21 cellular contexts compared by ENCODE assay signal in genomic region chr20:33851842-33852466, GRCh38. TPM values are rescaled to one million over a fixed set of nuclear protein-coding genes. Genes with fewer than 3 reads are reported as not detected.
DNase-seq lines count a peak whose midpoint lies in the region; ATAC-seq, FAIRE-seq and TF ChIP-seq lines count a peak whose summit lies in the region.
"Had no signal": no experiment of that assay in that cellular context is flagged by ENCODE, and none has a peak within 500 bp of the region (broad histone marks: within the 10 kb centered on the region; RNA-seq: fewer than 3 reads in every experiment).

No MANE protein-coding gene starts in this region.

- no peak overlapping the region for H3K4me3 ChIP-seq in NB4 (ENCODE audit: low read depth, low read length)
- no peak overlapping the region for H3K4me3 ChIP-seq in K562
- H3K4me3 ChIP-seq in mesenchymal stem cell (ENCODE audit: insufficient read depth in 1 of 2, low read depth in 1 of 2, low read length in 2 of 2): no peak overlapping the region
- H3K4me3 ChIP-seq: heart left ventricle, SJSA1 had no signal

- TF ChIP-seq POLR2A in NB4 (IDR thresholded peaks at IDR 0.05; ENCODE audit: extremely low read depth, insufficient read length) (no peak), K562 (conservative IDR thresholded peaks at IDR 0.05) (no peak)

- peak overlapping the region; percentile 3 for H3K27ac Mint-ChIP-seq in activated T-cell treated with anti-CD3 and anti-CD28 coated beads, Interleukin-2, amount 50 U/mL, for 72 hours
- H3K27ac Mint-ChIP-seq in stimulated activated naive CD8-positive, alpha-beta T cell treated with anti-CD3 and anti-CD28 coated beads, Interleukin-15, amount 100 ng/mL, for 72 hours: peak overlapping the region in 1 of 2 donors; percentile 34

- no peak for TF ChIP-seq RAD21 in K562 (CRISPR knock-in tag; conservative IDR thresholded peaks at IDR 0.05 in 1 of 2, IDR thresholded peaks at IDR 0.05 in 1 of 2)

- H2BK15ac ChIP-seq in mesenchymal stem cell (ENCODE audit: low read depth, poor library complexity, severe bottlenecking): no peak overlapping the region

- no peak for TF ChIP-seq EP300 in K562 (IDR thresholded peaks at IDR 0.05; ENCODE audit: low read length)

- ATAC-seq in activated T-cell treated with anti-CD3 and anti-CD28 coated beads, Interleukin-2, amount 50 U/mL, for 72 hours (replicated peaks in 1 of 2): no peak
- no peak for ATAC-seq in K562
- peak; percentile 8 for ATAC-seq in stimulated activated naive CD8-positive, alpha-beta T cell treated with anti-CD3 and anti-CD28 coated beads, Interleukin-15, amount 100 ng/mL, for 72 hours
- ATAC-seq: heart left ventricle, left cardiac atrium had no signal

- H2BK12ac ChIP-seq in mesenchymal stem cell (ENCODE audit: low read length in 2 of 2): no peak overlapping the region

- peaks cover 12% of the 10 kb centered on the region; the same call in 2 of the 3 replicates for H3K79me2 ChIP-seq in K562 (ENCODE audit: control insufficient read depth, insufficient read depth, low read length)

- no peak overlapping the region for H4K8ac ChIP-seq in mesenchymal stem cell (ENCODE audit: low read length)

- H3K9me3 ChIP-seq in K562 (replicated peaks; ENCODE audit: control insufficient read depth, insufficient read depth, low read depth, low read length) (no peaks in the 10 kb centered on the region), mesenchymal stem cell (ENCODE audit: control insufficient read depth, low read length) (no peaks in the 10 kb centered on the region)
- H3K9me3 ChIP-seq: heart left ventricle, SJSA1 had no signal

- H4K91ac ChIP-seq in mesenchymal stem cell (ENCODE audit: low read length): no peak overlapping the region

- TF ChIP-seq CTCF in NB4 (IDR thresholded peaks at IDR 0.05; ENCODE audit: low read depth, low read length) (no peak), K562 (IDR thresholded peaks at IDR 0.05 in 2 of 3, conservative IDR thresholded peaks at IDR 0.05 in 1 of 3; ENCODE audit: insufficient read depth in 2 of 3, low read depth in 1 of 3, low read length in 3 of 3) (no peak)

- no peak for FAIRE-seq in K562 (lab: Jason Lieb, UNC)
- FAIRE-seq: RCC 7860 had no signal

- H3K79me1 ChIP-seq in mesenchymal stem cell (replicated peaks; ENCODE audit: low read length, poor library complexity, severe bottlenecking): peaks cover 56% of the 10 kb centered on the region

- H3K27me3 ChIP-seq in K562 (ENCODE audit: control insufficient read depth in 2 of 2, insufficient read depth in 2 of 2, low read length in 2 of 2): no peaks in the 10 kb centered on the region
- H3K27me3 ChIP-seq in mesenchymal stem cell (ENCODE audit: control insufficient read depth in 1 of 2, insufficient read depth in 1 of 2, low read length in 2 of 2): no peaks in the 10 kb centered on the region
- H3K27me3 ChIP-seq: heart left ventricle, SJSA1 had no signal

- H3K36me3 ChIP-seq in K562 (ENCODE audit: control insufficient read depth, insufficient read depth, low read length) (peaks cover 51% of the 10 kb centered on the region; the same call in 2 of the 3 replicates), mesenchymal stem cell (ENCODE audit: control insufficient read depth in 1 of 2, insufficient read depth in 2 of 2, low read depth in 1 of 2, low read length in 2 of 2) (peaks cover 64 to 80% of the 10 kb centered on the region in 2 experiments)

- H3K4me1 Mint-ChIP-seq in activated T-cell treated with anti-CD3 and anti-CD28 coated beads, Interleukin-2, amount 50 U/mL, for 72 hours (ENCODE audit: low read depth): peaks cover 62% of the 10 kb centered on the region
- peaks cover 59% of the 10 kb centered on the region for H3K4me1 Mint-ChIP-seq in stimulated activated naive CD8-positive, alpha-beta T cell treated with anti-CD3 and anti-CD28 coated beads, Interleukin-15, amount 100 ng/mL, for 72 hours

- H3K9ac ChIP-seq in K562 (ENCODE audit: insufficient read depth in 1 of 2, low read depth in 2 of 2, low read length in 2 of 2): no peak overlapping the region
- no peak overlapping the region for H3K9ac ChIP-seq in mesenchymal stem cell (ENCODE audit: low read length)

- DNase-seq in activated T-cell treated with anti-CD3 and anti-CD28 coated beads, Interleukin-2, amount 50 U/mL, for 72 hours: no peak
- no peak for DNase-seq in activated T-cell treated with anti-CD3 and anti-CD28 coated beads, Interleukin-2, amount 50 U/mL, for 48 hours
- DNase-seq in NB4 (ENCODE audit: low read depth) (peak; percentile 23), K562 (ENCODE audit: extremely low read depth in 1 of 4, low spot score in 3 of 4) (no peak), NCI-H146 treated with DMSO at 0.1 percent for 48 hours (lab: John Stamatoyannopoulos, UW; ENCODE audit: unreplicated experiment) (no peak), mesenchymal stem cell (no peak)
- DNase-seq in stimulated activated naive CD8-positive, alpha-beta T cell treated with anti-CD3 and anti-CD28 coated beads, Interleukin-15, amount 100 ng/mL, for 72 hours: no peak
- DNase-seq: activated B cell treated with CpG ODN at 0.5 μM for 24 hours; activated effector memory CD4-positive, alpha-beta T cell treated with anti-CD3 and anti-CD28 coated beads, Interleukin-2, amount 50 U/mL, for 16 hours; caudate nucleus; dermis blood vessel endothelial cell; H9; heart left ventricle; left cardiac atrium; NCI-H1436 treated with DMSO at 0.1 percent for 48 hours; NCI-H524; stimulated activated CD4-positive, alpha-beta T cell treated with anti-CD3 and anti-CD28 coated beads, Interleukin-4, amount 100 ng/mL, for 4 hours had no signal

- H3K9me3 Mint-ChIP-seq in activated T-cell treated with anti-CD3 and anti-CD28 coated beads, Interleukin-2, amount 50 U/mL, for 72 hours: no peaks in the 10 kb centered on the region
- no peaks in the 10 kb centered on the region for H3K9me3 Mint-ChIP-seq in stimulated activated naive CD8-positive, alpha-beta T cell treated with anti-CD3 and anti-CD28 coated beads, Interleukin-15, amount 100 ng/mL, for 72 hours
- H3K9me3 Mint-ChIP-seq: activated B cell treated with CpG ODN at 0.5 μM for 24 hours, H9, IgD-negative memory B cell had no signal

- H3K4ac ChIP-seq in mesenchymal stem cell (ENCODE audit: low read depth in 1 of 2, low read length in 2 of 2): no peak overlapping the region

- H4K20me1 ChIP-seq in K562 (replicated peaks; ENCODE audit: control insufficient read depth, insufficient read depth, low read length): peaks cover 6% of the 10 kb centered on the region; the same call in 1 of the 2 replicates

- BruUV-seq in K562 (replicated peaks; lab: Mats Ljungman, UMichigan): no TSS peak

- H3K4me3 Mint-ChIP-seq in activated T-cell treated with anti-CD3 and anti-CD28 coated beads, Interleukin-2, amount 50 U/mL, for 72 hours: no peak overlapping the region
- no peak overlapping the region for H3K4me3 Mint-ChIP-seq in stimulated activated naive CD8-positive, alpha-beta T cell treated with anti-CD3 and anti-CD28 coated beads, Interleukin-15, amount 100 ng/mL, for 72 hours
- H3K4me3 Mint-ChIP-seq: activated B cell treated with CpG ODN at 0.5 μM for 24 hours, H9, IgD-negative memory B cell had no signal

- H2BK120ac ChIP-seq in mesenchymal stem cell (ENCODE audit: low read depth, low read length): no peak overlapping the region

- no peak overlapping the region for H3K18ac ChIP-seq in mesenchymal stem cell (ENCODE audit: low read depth in 1 of 2, low read length in 2 of 2)

- POLR2A ChIA-PET in K562 (lab: Yijun Ruan, JAX): interaction anchor here (0.6 to 1.7 kb wide), 4 partner anchors 10 to 262 kb away, joined by 3 to 6 read pairs (median 3); no protein-coding TSS in a partner anchor

- 83% methylated on average over 13 of the region's 13 CpGs for WGBS in K562 (ENCODE audit: insufficient coverage, low coverage, missing lambda C conversion rate)
- WGBS in mesenchymal stem cell: 97% methylated on average over 12 of the region's 13 CpGs

- no peak overlapping the region for H3K23ac ChIP-seq in mesenchymal stem cell (ENCODE audit: low read length in 2 of 2)

- in situ Hi-C loops in K562 (cut with MboI): no loop called here

- intact Hi-C loops in K562 (cut with micrococcal nuclease): no loop called here

- H3K36me3 Mint-ChIP-seq in activated T-cell treated with anti-CD3 and anti-CD28 coated beads, Interleukin-2, amount 50 U/mL, for 72 hours (ENCODE audit: insufficient read depth in 2 of 2): peaks cover 2 to 22% of the 10 kb centered on the region in 2 donors

- H3K27ac ChIP-seq in K562 (ENCODE audit: extremely low read depth, low read depth, low read length) (no peak overlapping the region), mesenchymal stem cell (ENCODE audit: low read length, poor library complexity, severe bottlenecking) (no peak overlapping the region)
- H3K27ac ChIP-seq: C4-2B, heart left ventricle, SJSA1 had no signal

- H3K4me1 ChIP-seq in K562 (replicated peaks in 1 of 2; ENCODE audit: control insufficient read depth in 2 of 2, insufficient read depth in 2 of 2, low read length in 2 of 2): no peaks in the 10 kb centered on the region
- no peaks in the 10 kb centered on the region for H3K4me1 ChIP-seq in mesenchymal stem cell (ENCODE audit: control insufficient read depth, insufficient read depth, low read depth, low read length)
- H3K4me1 ChIP-seq: SJSA1 had no signal

- H3K9me1 ChIP-seq in K562 (ENCODE audit: control insufficient read depth, insufficient read depth, low read length): no peaks in the 10 kb centered on the region

- H2AFZ ChIP-seq in K562 (ENCODE audit: low read depth, low read length) (no peak overlapping the region), mesenchymal stem cell (ENCODE audit: low read depth, low read length) (no peak overlapping the region)

- H2BK5ac ChIP-seq in mesenchymal stem cell (ENCODE audit: low read depth, low read length, poor library complexity, severe bottlenecking): no peak overlapping the region

- H3K14ac ChIP-seq in mesenchymal stem cell (ENCODE audit: low read length in 2 of 2): no peak overlapping the region

- CTCF ChIA-PET in K562 (lab: Yijun Ruan, JAX; ENCODE audit: low intra/inter-chr PET ratio): no interaction called here

- H3K27me3 Mint-ChIP-seq in activated T-cell treated with anti-CD3 and anti-CD28 coated beads, Interleukin-2, amount 50 U/mL, for 72 hours (ENCODE audit: low read depth): no peaks in the 10 kb centered on the region
- H3K27me3 Mint-ChIP-seq in stimulated activated naive CD8-positive, alpha-beta T cell treated with anti-CD3 and anti-CD28 coated beads, Interleukin-15, amount 100 ng/mL, for 72 hours: no peaks in the 10 kb centered on the region
- H3K27me3 Mint-ChIP-seq: activated B cell treated with CpG ODN at 0.5 μM for 24 hours, IgD-negative memory B cell had no signal

- no peak overlapping the region for H2AK5ac ChIP-seq in mesenchymal stem cell (ENCODE audit: low read length, severe bottlenecking)

- H3K4me2 ChIP-seq in K562 (ENCODE audit: insufficient read depth, low read length) (no peak overlapping the region), mesenchymal stem cell (ENCODE audit: low read length, poor library complexity, severe bottlenecking) (no peak overlapping the region)

RNA-seq across cellular contexts. Expression of gene CHMP4B, which starts 40.8 kb away (rescaled TPM):
- total RNA-seq in activated T-cell treated with anti-CD3 and anti-CD28 coated beads, Interleukin-2, amount 50 U/mL, for 72 hours: 100 to 1,000 TPM; 102 to 104 TPM
- total RNA-seq in K562 (2011; cell fraction: chromatin; rRNA removed; ENCODE audit: low replicate concordance): 6.2 and 7.5 TPM in 2 replicates
- total RNA-seq in K562 (2011; cell fraction: nucleolus; rRNA removed): 5.7 TPM in 2 replicates
- total RNA-seq in K562 (2011; cell fraction: nucleoplasm; rRNA removed): 7.3 and 9.1 TPM in 2 replicates
- 35.4 and 39.2 TPM in 2 replicates for total RNA-seq in K562 (2014; rRNA removed)
- total RNA-seq in K562 (2014; rRNA removed; fragmentation: Illumina TruSeq; extraction: Trizol): 18.6 and 18.8 TPM in 2 replicates
- total RNA-seq in K562 (2015; rRNA removed; fragmentation: Illumina TruSeq; extraction: Trizol): 30.4 and 30.8 TPM in 2 replicates
- 43.9 and 45.1 TPM in 2 replicates for total RNA-seq in K562 (2021)
- 25.2 and 31.8 TPM in 2 replicates for polyA plus RNA-seq in K562 (2011; rRNA removed)
- polyA plus RNA-seq in K562 (2011; cell fraction: cytosol; rRNA removed): 21.4 and 26.5 TPM in 2 replicates
- polyA plus RNA-seq in K562 (2011; cell fraction: nucleus; rRNA removed): 8.8 and 10.6 TPM in 2 replicates
- polyA plus RNA-seq in K562 (2012): 58.9 and 64.6 TPM in 2 replicates
- 55.9 and 61.8 TPM in 2 replicates for polyA plus RNA-seq in K562 (2014; fragmentation: Illumina TruSeq; extraction: Trizol)
- polyA plus RNA-seq in K562 (2014; fragmentation: Nextera tagmentation; extraction: Ambion mirVana): 1 to 10 TPM; 1.8 to 2.5 TPM
- polyA plus RNA-seq in K562 (2014; rRNA removed): 51.9 and 64.7 TPM in 2 replicates
- polyA minus RNA-seq in K562 (2011; rRNA and poly(A)+ RNA removed): 10.0 and 11.8 TPM in 2 replicates
- polyA minus RNA-seq in K562 (2011; cell fraction: cytosol; rRNA and poly(A)+ RNA removed): 13.6 and 16.1 TPM in 2 replicates
- 2.7 and 4.3 TPM in 2 replicates for polyA minus RNA-seq in K562 (2011; cell fraction: nucleus; rRNA and poly(A)+ RNA removed)
- polyA plus RNA-seq in mesenchymal stem cell (2013, experiment 1 of 2): 93.8 TPM
- polyA plus RNA-seq in mesenchymal stem cell (2013, experiment 2 of 2): 92.8 TPM
